ENCODE assay signal across 27 cellular contexts in the genomic region with DNA sequence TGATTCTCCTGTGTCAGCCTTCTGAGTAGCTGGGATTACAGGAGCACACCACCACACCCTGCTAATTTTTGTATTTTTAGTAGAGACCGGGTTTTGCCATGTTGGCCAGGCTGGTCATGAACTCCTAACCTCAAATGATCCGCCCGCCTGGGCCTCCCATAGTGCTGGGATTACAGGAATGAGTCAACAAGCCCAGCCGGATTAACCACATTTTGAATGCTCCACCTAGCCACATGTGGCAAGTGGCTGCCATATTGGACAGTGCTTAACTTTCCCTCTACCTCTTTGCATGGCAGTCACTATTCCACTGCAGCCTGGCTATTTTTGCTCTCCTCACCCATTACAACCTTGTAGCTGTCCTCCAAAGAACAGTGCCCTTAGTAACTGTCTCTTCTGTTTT.
"Had no signal": no experiment of that assay in that cellular context is flagged by ENCODE, and none has a peak within 500 bp of the region (broad histone marks: within the 10 kb centered on the region; RNA-seq: fewer than 3 reads in every experiment).

No MANE protein-coding gene starts in this region.

- H3K4me3 ChIP-seq: coronary artery, dorsolateral prefrontal cortex had no signal

- H3K36me3 Mint-ChIP-seq: activated naive CD8-positive, alpha-beta T cell had no signal

- DNase-seq: activated B cell treated with CpG ODN at 0.5 μM for 24 hours; activated CD4-positive, alpha-beta T cell treated with anti-CD3 and anti-CD28 coated beads for 48 hours; activated CD4-positive, alpha-beta T cell treated with anti-CD3 and anti-CD28 coated beads, Interleukin-2, amount 50 U/mL, for 1 hour; activated CD4-positive, alpha-beta T cell treated with anti-CD3 and anti-CD28 coated beads, Interleukin-2, amount 50 U/mL, for 48 hours; activated CD8-positive, alpha-beta memory T cell treated with anti-CD3 and anti-CD28 coated beads for 24 hours; activated CD8-positive, alpha-beta T cell treated with anti-CD3 and anti-CD28 coated beads for 36 hours; activated effector memory CD4-positive, alpha-beta T cell treated with Interleukin-2 at 50 U/mL for 16 hours; activated gamma-delta T cell treated with Interleukin-2 at 50 U/mL for 16 hours; activated naive CD4-positive, alpha-beta T cell treated with anti-CD3 and anti-CD28 coated beads, Interleukin-2, amount 50 U/mL, for 16 hours; activated naive CD4-positive, alpha-beta T cell treated with Interleukin-2 at 50 U/mL for 16 hours; activated T-cell treated with anti-CD3 and anti-CD28 coated beads, Interleukin-2, amount 50 U/mL, for 4 hours; amniotic stem cell; anterior cingulate cortex; brain microvascular endothelial cell; dorsolateral prefrontal cortex; effector memory CD4-positive, alpha-beta T cell; endodermal cell; foreskin fibroblast; head of caudate nucleus; T-helper 1 cell; T-helper 17 cell; WERI-Rb-1 had no signal

- H3K27ac ChIP-seq: brain microvascular endothelial cell, coronary artery, dorsolateral prefrontal cortex, WERI-Rb-1 had no signal

- H3K27me3 ChIP-seq: brain microvascular endothelial cell had no signal

- H3K4me3 Mint-ChIP-seq: activated B cell treated with CpG ODN at 0.5 μM for 24 hours; activated CD8-positive, alpha-beta T cell treated with anti-CD3 and anti-CD28 coated beads for 36 hours; activated naive CD8-positive, alpha-beta T cell; activated T-cell treated with anti-CD3 and anti-CD28 coated beads, Interleukin-2, amount 50 U/mL, for 4 hours; activated T-helper 17 cell treated with anti-CD3 and anti-CD28 coated beads, Interleukin-2, amount 50 U/mL, for 72 hours; central memory CD8-positive, alpha-beta T cell; dendritic cell treated with granulocyte-macrophage colony-stimulating factor and Interleukin-4, amounts not matched to agents 40 ng/mL and 50 ng/mL, for 4 days; endodermal cell; T-helper 17 cell had no signal

- H3K27me3 Mint-ChIP-seq: activated B cell treated with CpG ODN at 0.5 μM for 24 hours; activated CD8-positive, alpha-beta T cell treated with anti-CD3 and anti-CD28 coated beads for 36 hours; activated naive CD8-positive, alpha-beta T cell; activated T-helper 17 cell treated with anti-CD3 and anti-CD28 coated beads, Interleukin-2, amount 50 U/mL, for 72 hours; central memory CD8-positive, alpha-beta T cell; dendritic cell treated with granulocyte-macrophage colony-stimulating factor and Interleukin-4, amounts not matched to agents 40 ng/mL and 50 ng/mL, for 4 days; T-helper 17 cell had no signal

- H3K4me1 Mint-ChIP-seq: activated B cell treated with CpG ODN at 0.5 μM for 24 hours, endodermal cell had no signal

- H3K27ac Mint-ChIP-seq: activated B cell treated with CpG ODN at 0.5 μM for 24 hours; activated CD8-positive, alpha-beta T cell treated with anti-CD3 and anti-CD28 coated beads for 36 hours; activated naive CD8-positive, alpha-beta T cell; activated T-helper 17 cell treated with anti-CD3 and anti-CD28 coated beads, Interleukin-2, amount 50 U/mL, for 72 hours; dendritic cell treated with granulocyte-macrophage colony-stimulating factor and Interleukin-4, amounts not matched to agents 40 ng/mL and 50 ng/mL, for 4 days; endodermal cell had no signal

- H3K36me3 ChIP-seq: brain microvascular endothelial cell, WERI-Rb-1 had no signal

- H3K9me3 Mint-ChIP-seq: activated T-cell treated with anti-CD3 and anti-CD28 coated beads, Interleukin-2, amount 50 U/mL, for 4 hours; activated T-helper 17 cell treated with anti-CD3 and anti-CD28 coated beads, Interleukin-2, amount 50 U/mL, for 72 hours; central memory CD8-positive, alpha-beta T cell; dendritic cell treated with granulocyte-macrophage colony-stimulating factor and Interleukin-4, amounts not matched to agents 40 ng/mL and 50 ng/mL, for 4 days; endodermal cell had no signal
